Comparison of ENCODE assay signal across 21 cellular contexts in genomic region chr11:71334191-71334590, GRCh38.
"Had no signal": no experiment of that assay in that cellular context is flagged by ENCODE, and none has a peak within 500 bp of the region (broad histone marks: within the 10 kb centered on the region; RNA-seq: fewer than 3 reads in every experiment).

No MANE protein-coding gene starts in this region.

- H3K9ac ChIP-seq: parathyroid adenoma had no signal

- H2AFZ ChIP-seq: parathyroid adenoma had no signal

- H3K27ac ChIP-seq: breast epithelium, dorsolateral prefrontal cortex, parathyroid adenoma, right atrium auricular region, transverse colon, VCaP had no signal

- ATAC-seq: activated naive CD8-positive, alpha-beta T cell treated with anti-CD3 and anti-CD28 coated beads, Interleukin-2, amount 50 U/mL, for 24 hours; left ventricle myocardium superior had no signal

- H3K4me3 ChIP-seq: breast epithelium, dorsolateral prefrontal cortex, right atrium auricular region, transverse colon had no signal

- H3K4me1 ChIP-seq: breast epithelium, parathyroid adenoma, right atrium auricular region had no signal

- H3K27me3 ChIP-seq: breast epithelium, right atrium auricular region, transverse colon had no signal

- H3K36me3 ChIP-seq: breast epithelium, right atrium auricular region, transverse colon had no signal

- DNase-seq: activated CD4-positive, alpha-beta T cell treated with anti-CD3 and anti-CD28 coated beads for 4 hours; activated CD4-positive, alpha-beta T cell treated with anti-CD3 and anti-CD28 coated beads, Interleukin-2, amount 50 U/mL, for 4 hours; activated gamma-delta T cell treated with Interleukin-2 at 50 U/mL for 16 hours; activated naive CD8-positive, alpha-beta T cell treated with anti-CD3 and anti-CD28 coated beads, Interleukin-2, amount 50 U/mL, for 24 hours; amygdala; effector memory CD4-positive, alpha-beta T cell; hypothalamus; left ventricle myocardium superior; naive B cell; nephron progenitor cell; stimulated activated naive CD4-positive, alpha-beta T cell treated with Interleukin-2 at 50 U/mL for 16 hours; T-helper 9 cell; transverse colon had no signal

- FAIRE-seq: colon, TTC549, urothelium cell line had no signal

- H3K9me3 ChIP-seq: breast epithelium, right atrium auricular region, transverse colon had no signal
